In genomic region chr10:58014436-58014835, GRCh38 we compare ENCODE assay signal across 32 cellular contexts.
"Had no signal": no experiment of that assay in that cellular context is flagged by ENCODE, and none has a peak within 500 bp of the region (broad histone marks: within the 10 kb centered on the region; RNA-seq: fewer than 3 reads in every experiment).

No MANE protein-coding gene starts in this region.

- ATAC-seq: activated naive CD4-positive, alpha-beta T cell treated with anti-CD3 and anti-CD28 coated beads, Interleukin-2, amount 50 U/mL, for 72 hours; activated T-cell treated with anti-CD3 and anti-CD28 coated beads, Interleukin-2, amount 50 U/mL, for 4 hours had no signal

- H3K36me3 ChIP-seq: adrenal gland, MG63 had no signal

- H3K4me1 ChIP-seq: adrenal gland had no signal

- DNase-seq: activated B cell treated with CpG ODN at 0.5 μM for 24 hours; activated CD4-positive, alpha-beta memory T cell treated with anti-CD3 and anti-CD28 coated beads for 36 hours; activated CD4-positive, alpha-beta T cell treated with anti-CD3 and anti-CD28 coated beads for 4 hours; activated CD4-positive, alpha-beta T cell treated with anti-CD3 and anti-CD28 coated beads, Interleukin-2, amount 50 U/mL, for 1 hour; activated CD4-positive, CD25-positive, alpha-beta regulatory T cell treated with anti-CD3 and anti-CD28 coated beads, Interleukin-2, amount 50 U/mL, for 72 hours; activated CD8-positive, alpha-beta memory T cell treated with anti-CD3 and anti-CD28 coated beads, Interleukin-2, amount 50 U/mL, for 4 hours; activated gamma-delta T cell treated with Interleukin-2 at 50 U/mL for 16 hours; activated naive CD4-positive, alpha-beta T cell treated with anti-CD3 and anti-CD28 coated beads for 36 hours; activated T-cell treated with anti-CD3 and anti-CD28 coated beads for 4 hours; activated T-cell treated with anti-CD3 and anti-CD28 coated beads, Interleukin-2, amount 50 U/mL, for 4 hours; adrenal gland; anterior cingulate cortex; Kasumi-1; MG63; NCI-H1048; NCI-H1105 treated with DMSO at 0.1 percent for 48 hours; NCI-H1436 treated with DMSO at 0.1 percent for 48 hours; NCI-H1694 treated with DMSO at 0.1 percent for 48 hours; NCI-H2029; NCI-H2171; NCI-H510A; NCI-H526; NCI-H748 treated with DMSO at 0.1 percent for 48 hours; NK-92 treated with Interleukin-12 subunit alpha and Interleukin-12 subunit beta, amount 100 ng/mL, for 24 hours; PC-9; Right ventricle myocardium superior; SW 1271; T-helper 1 cell; T-helper 2 cell; T-helper 9 cell had no signal

- H3K9me3 ChIP-seq: adrenal gland, MG63 had no signal

- H3K27ac ChIP-seq: adrenal gland, PC-9, VCaP had no signal

- H3K4me3 ChIP-seq: adrenal gland, MG63, PC-9 had no signal

- H3K27me3 ChIP-seq: adrenal gland, MG63 had no signal
